ENCODE assay signal across 8 cellular contexts in genomic region chr1:52927219-52928082, GRCh38. TPM values are rescaled to one million over a fixed set of nuclear protein-coding genes. Genes with fewer than 3 reads are reported as not detected.
A peak's percentile ranks its signal among the peaks of the same experiment; 100 is the strongest.
DNase-seq lines count a peak whose midpoint lies in the region; ATAC-seq, FAIRE-seq and TF ChIP-seq lines count a peak whose summit lies in the region.

Gene SCP2 (plus strand): TSS chr1:52927276. CDS start chr1:52927397, 121 bp downstream.

- no CpG with 5 or more reads among the region's 68 CpGs for WGBS in mesendoderm (ENCODE audit: extremely low coverage, insufficient coverage, low lambda C conversion rate)

- peak within 1 kb of the TSS; percentile 31 for H3K4me3 ChIP-seq in mesendoderm (ENCODE audit: low read length)

- peaks cover 2% of the 10 kb centered on the region for H3K36me3 Mint-ChIP-seq in effector memory CD8-positive, alpha-beta T cell (ENCODE audit: insufficient read depth)

- peaks cover 14% of the 10 kb centered on the region for H3K27me3 ChIP-seq in mesendoderm (ENCODE audit: insufficient read depth, low read length, poor library complexity)

- no peaks in the 10 kb centered on the region for H3K9me3 Mint-ChIP-seq in effector memory CD8-positive, alpha-beta T cell

- H3K9ac ChIP-seq in mesendoderm (ENCODE audit: low read length), result peak within 1 kb of the TSS; percentile 71

- peaks cover 2% of the 10 kb centered on the region for H3K4me1 ChIP-seq in mesendoderm (ENCODE audit: control insufficient read depth, low read depth, low read length)

- H3K4me3 Mint-ChIP-seq in effector memory CD8-positive, alpha-beta T cell, result peak within 1 kb of the TSS; percentile 79 to 88

- H3K4me1 Mint-ChIP-seq in effector memory CD8-positive, alpha-beta T cell (ENCODE audit: low read depth in 2 of 2), result peaks cover 11 to 22% of the 10 kb centered on the region in 2 donors

- ATAC-seq in HG03045 (IDR thresholded peaks at IDR 0.05; ENCODE audit: unreplicated experiment) (peak; percentile 74), HG03342 (IDR thresholded peaks at IDR 0.05; ENCODE audit: unreplicated experiment) (no peak)
- peak; percentile 96 for ATAC-seq in effector memory CD8-positive, alpha-beta T cell (replicated peaks)

- peak within 1 kb of the TSS; percentile 50 for H3K23ac ChIP-seq in mesendoderm (ENCODE audit: low read length)

- peak within 1 kb of the TSS; percentile 46 to 88 for H3K27ac Mint-ChIP-seq in effector memory CD8-positive, alpha-beta T cell

- H3K27me3 Mint-ChIP-seq in effector memory CD8-positive, alpha-beta T cell, result no peaks in the 10 kb centered on the region

- H2BK15ac ChIP-seq in mesendoderm (replicated peaks; ENCODE audit: low read depth), result no peak within 1 kb of the TSS

- H3K18ac ChIP-seq in mesendoderm (ENCODE audit: low read length), result no peak within 1 kb of the TSS

- no peak for TF ChIP-seq POLR2A in GM12891 (IDR thresholded peaks at IDR 0.05; ENCODE audit: low read depth, low read length)

- peak within 1 kb of the TSS; percentile 82 for H3K56ac ChIP-seq in mesendoderm (ENCODE audit: low read length)

- H3K36me3 ChIP-seq in mesendoderm (ENCODE audit: control insufficient read depth, insufficient read depth, low read length), result no peaks in the 10 kb centered on the region

- peak within 1 kb of the TSS; percentile 82 for H3K4me2 ChIP-seq in mesendoderm (ENCODE audit: low read length)

- H3K27ac ChIP-seq in mesendoderm (ENCODE audit: low read depth, low read length), result no peak within 1 kb of the TSS

- H4K8ac ChIP-seq in mesendoderm (ENCODE audit: low read depth, low read length), result no peak within 1 kb of the TSS

- H3K79me2 ChIP-seq in mesendoderm (ENCODE audit: control insufficient read depth, insufficient read depth, low read length), result no peaks in the 10 kb centered on the region

- no peaks in the 10 kb centered on the region for H3K79me1 ChIP-seq in mesendoderm (ENCODE audit: low read length)

- H4K5ac ChIP-seq in mesendoderm (ENCODE audit: low read length), result no peak within 1 kb of the TSS

- no peak within 1 kb of the TSS for H2AK5ac ChIP-seq in mesendoderm (ENCODE audit: low read length)

- no peak within 1 kb of the TSS for H2BK5ac ChIP-seq in mesendoderm (ENCODE audit: low read length)

- FAIRE-seq in GM12891 (lab: Jason Lieb, UNC), result peak; percentile 89

- H3K4ac ChIP-seq in mesendoderm (ENCODE audit: low read depth, low read length), result no peak within 1 kb of the TSS

- H2BK120ac ChIP-seq in mesendoderm (ENCODE audit: low read depth, low read length), result no peak within 1 kb of the TSS

- DNase-seq in GM12891 (ENCODE audit: insufficient read length, low spot score) (peak; percentile 85), NCI-H510A treated with DMSO at 0.1 percent for 48 hours (lab: John Stamatoyannopoulos, UW) (peak; percentile 51), mesendoderm (peak; percentile 76)
- DNase-seq in activated CD8-positive, alpha-beta memory T cell treated with anti-CD3 and anti-CD28 coated beads for 4 hours (ENCODE audit: low read depth in 2 of 2), result peak; percentile 62 to 63
- DNase-seq in effector memory CD8-positive, alpha-beta T cell, result peak; percentile 65 to 71 (median 65)
- DNase-seq in stimulated activated CD8-positive, alpha-beta memory T cell treated with anti-CD3 and anti-CD28 coated beads, Interleukin-12 subunit alpha, Interleukin-12 subunit beta, amount 100 ng/mL, for 24 hours (ENCODE audit: extremely low read depth), result peak; percentile 55

TF ChIP-seq in GM12891, 5 proteins besides CTCF, POLR2A, EP300 and RAD21:
- TF ChIP-seq POLR2AphosphoS5 (IDR thresholded peaks at IDR 0.05; ENCODE audit: low read depth, low read length) (no peak), SPI1 (IDR thresholded peaks at IDR 0.05; ENCODE audit: low read depth, low read length) (0 out of 2 replicates have a peak, but pooled peaks have one; percentile 2), PAX5 (IDR thresholded peaks at IDR 0.05; ENCODE audit: insufficient read depth, low read length, severe bottlenecking) (no peak), POU2F2 (IDR thresholded peaks at IDR 0.05; ENCODE audit: low read depth, low read length) (no peak), TAF1 (IDR thresholded peaks at IDR 0.05; ENCODE audit: low read depth, low read length) (no peak)

RNA-seq across cellular contexts. Expression of gene SCP2, which starts in this region (rescaled TPM):
- 78.7 TPM for polyA plus RNA-seq in GM12891 (2012; ENCODE audit: low read depth, missing spikeins)
- polyA plus RNA-seq in mesendoderm (2013, experiment 1 of 2), result 28.4 TPM
- 35.8 TPM for polyA plus RNA-seq in mesendoderm (2013, experiment 2 of 2)
